In genomic region chr4:59960143-59960542, GRCh38 we compare ENCODE assay signal across 14 cellular contexts.
"Had no signal": no experiment of that assay in that cellular context is flagged by ENCODE, and none has a peak within 500 bp of the region (broad histone marks: within the 10 kb centered on the region; RNA-seq: fewer than 3 reads in every experiment).

No MANE protein-coding gene starts in this region.

- H3K4me3 ChIP-seq: dorsolateral prefrontal cortex, psoas muscle had no signal

- ATAC-seq: psoas muscle had no signal

- FAIRE-seq: small intestine had no signal

- DNase-seq: cortex of kidney; dorsolateral prefrontal cortex; effector CD8-positive, alpha-beta T cell; foreskin melanocyte; head of caudate nucleus; islet precursor cell; mesendoderm; naive B cell; nephron progenitor cell; psoas muscle; retina; small intestine; stimulated activated CD4-positive, alpha-beta T cell treated with anti-CD3 and anti-CD28 coated beads, Interleukin-12 subunit alpha, Interleukin-12 subunit beta, amount 100 ng/mL, for 4 hours; stimulated activated naive CD4-positive, alpha-beta T cell treated with Interleukin-2 at 50 U/mL for 16 hours had no signal

- H3K27me3 ChIP-seq: dorsolateral prefrontal cortex had no signal
